19 cellular contexts compared by ENCODE assay signal in genomic region chr16:6020162-6020980, GRCh38.
DNase-seq lines count a peak whose midpoint lies in the region; ATAC-seq and TF ChIP-seq lines count a peak whose summit lies in the region.
"Had no signal": no experiment of that assay in that cellular context is flagged by ENCODE, and none has a peak within 500 bp of the region (broad histone marks: within the 10 kb centered on the region; RNA-seq: fewer than 3 reads in every experiment).

No MANE protein-coding gene starts in this region.

- H3K4me3 Mint-ChIP-seq in nephron (peak overlapping the region; percentile 34 to 62 (median 55)), natural killer cell (no peak overlapping the region)
- H3K4me3 Mint-ChIP-seq: activated CD4-positive, alpha-beta T cell treated with anti-CD3 and anti-CD28 coated beads, Interleukin-2, amount 10 ng/mL, durations not matched to agents 7 days and 5 days had no signal

- no peak overlapping the region for H3K27ac Mint-ChIP-seq in nephron
- H3K27ac Mint-ChIP-seq in natural killer cell, result no peak overlapping the region
- H3K27ac Mint-ChIP-seq: activated CD4-positive, alpha-beta T cell treated with anti-CD3 and anti-CD28 coated beads, Interleukin-2, amount 10 ng/mL, durations not matched to agents 7 days and 5 days had no signal

- intact Hi-C loops in natural killer cell (cut with micrococcal nuclease), result no loop called here

- DNase-seq in DMS79 (lab: John Stamatoyannopoulos, UW), result peak; percentile 51
- no peak for DNase-seq in DMS53 (lab: John Stamatoyannopoulos, UW)
- DNase-seq in natural killer cell, result no peak
- no peak for DNase-seq in RPMI8226
- no peak for DNase-seq in HCEC 1CT
- DNase-seq: activated CD4-positive, alpha-beta T cell treated with anti-CD3 and anti-CD28 coated beads, Interleukin-2, amount 10 ng/mL, durations not matched to agents 7 days and 5 days; heart right ventricle; mesenchymal stem cell; MG63; NCI-H146; NCI-H2171 treated with DMSO at 0.1 percent for 48 hours; NK-92 treated with Interleukin-12 subunit alpha and Interleukin-12 subunit beta, amount 100 ng/mL, for 24 hours; psoas muscle; SW 1271 had no signal

- peaks cover 81% of the 10 kb centered on the region for H3K27me3 Mint-ChIP-seq in nephron (ENCODE audit: low read depth)
- H3K27me3 Mint-ChIP-seq in natural killer cell (ENCODE audit: low read depth in 2 of 2), result peaks cover 19% of the 10 kb centered on the region in 2 donors

- H3K4me3 ChIP-seq in HUES64 (ENCODE audit: low read length), result peak overlapping the region; percentile 64
- peak overlapping the region; percentile 59 for H3K4me3 ChIP-seq in ectodermal cell (ENCODE audit: insufficient read depth, low read depth, low read length)
- H3K4me3 ChIP-seq: MG63, psoas muscle had no signal

- 25% methylated on average over 41 of the region's 41 CpGs for WGBS in HUES64
- WGBS in ectodermal cell, 2 experiments, result 24 to 25% methylated on average over 41 of the region's 41 CpGs

- H3K36me3 ChIP-seq in HUES64 (ENCODE audit: insufficient read depth, low read length) (no peaks in the 10 kb centered on the region), ectodermal cell (ENCODE audit: control insufficient read depth, insufficient read depth, low read length) (no peaks in the 10 kb centered on the region)
- H3K36me3 ChIP-seq: heart right ventricle, MG63 had no signal

- no peaks in the 10 kb centered on the region for H3K4me1 ChIP-seq in HUES64 (ENCODE audit: insufficient read depth, low read length)
- H3K4me1 ChIP-seq in ectodermal cell (ENCODE audit: control insufficient read depth, insufficient read depth, low read length), result peaks cover 2% of the 10 kb centered on the region
- H3K4me1 ChIP-seq: psoas muscle had no signal

- peaks cover 52% of the 10 kb centered on the region for H3K27me3 ChIP-seq in HUES64 (ENCODE audit: insufficient read depth, low read length)
- H3K27me3 ChIP-seq in ectodermal cell (ENCODE audit: control insufficient read depth, insufficient read depth, low read length, poor library complexity, severe bottlenecking), result peaks cover 51% of the 10 kb centered on the region

- no peaks in the 10 kb centered on the region for H3K36me3 Mint-ChIP-seq in nephron (ENCODE audit: low read depth)
- H3K36me3 Mint-ChIP-seq in natural killer cell, result no peaks in the 10 kb centered on the region

- H3K9me3 ChIP-seq in HUES64 (ENCODE audit: insufficient read depth, low read depth, low read length) (no peaks in the 10 kb centered on the region), ectodermal cell (ENCODE audit: control insufficient read depth, low read length) (no peaks in the 10 kb centered on the region)
- H3K9me3 ChIP-seq: MG63, psoas muscle had no signal

- H3K9ac ChIP-seq in HUES64 (ENCODE audit: low read depth, low read length), result no peak overlapping the region

- ATAC-seq in natural killer cell, result no peak
- ATAC-seq: psoas muscle had no signal

- H3K27ac ChIP-seq in HUES64 (ENCODE audit: low read depth, low read length) (no peak overlapping the region), ectodermal cell (ENCODE audit: insufficient read depth, low read depth, low read length, poor library complexity, severe bottlenecking) (no peak overlapping the region)
- H3K27ac ChIP-seq: heart right ventricle, HL-60, psoas muscle had no signal

- no peaks in the 10 kb centered on the region for H3K4me1 Mint-ChIP-seq in nephron
- H3K4me1 Mint-ChIP-seq in natural killer cell, result no peaks in the 10 kb centered on the region
- H3K4me1 Mint-ChIP-seq: activated CD4-positive, alpha-beta T cell treated with anti-CD3 and anti-CD28 coated beads, Interleukin-2, amount 10 ng/mL, durations not matched to agents 7 days and 5 days; neural crest cell had no signal

- H3K9me3 Mint-ChIP-seq in nephron, result no peaks in the 10 kb centered on the region
- H3K9me3 Mint-ChIP-seq in natural killer cell, result peaks cover 0 to 5% of the 10 kb centered on the region in 2 donors
- H3K9me3 Mint-ChIP-seq: activated CD4-positive, alpha-beta T cell treated with anti-CD3 and anti-CD28 coated beads, Interleukin-2, amount 10 ng/mL, durations not matched to agents 7 days and 5 days; neural crest cell had no signal

- TF ChIP-seq CTCF in nephron (IDR thresholded peaks at IDR 0.05; ENCODE audit: unreplicated experiment in 3 of 3), result no peak
- no peak for TF ChIP-seq CTCF in natural killer cell (IDR thresholded peaks at IDR 0.05)
